Comparison of ENCODE assay signal across 2 cellular contexts in genomic region chr3:60250210-60250609, GRCh38.
A peak's percentile ranks its signal among the peaks of the same experiment; 100 is the strongest.
TF ChIP-seq lines count a peak whose summit lies in the region.

No MANE protein-coding gene starts in this region.

TF ChIP-seq in HEK293, 187 proteins besides CTCF, POLR2A, EP300 and RAD21 (continued from another document):
- TF ChIP-seq ZNF335 (tag by site-specific recombination; conservative IDR thresholded peaks at IDR 0.05) (0 out of 2 replicates have a peak, but pooled peaks have one; percentile 26), ZNF202 (tag by site-specific recombination; IDR thresholded peaks at IDR 0.05; ENCODE audit: borderline replicate concordance) (no peak), ZFHX2 (tag by site-specific recombination; conservative IDR thresholded peaks at IDR 0.05) (no peak)

TF ChIP-seq in K562, 482 proteins besides CTCF, POLR2A, EP300 and RAD21:
- no peak for TF ChIP-seq TFE3 (CRISPR knock-in tag; IDR thresholded peaks at IDR 0.05)
- no peak for TF ChIP-seq ZFX (CRISPR knock-in tag; IDR thresholded peaks at IDR 0.05)
- peak; percentile 41; the same call in 1 of the 2 replicates for TF ChIP-seq ATF7 (IDR thresholded peaks at IDR 0.05)
- peak; percentile 83; the same call in 1 of the 2 replicates for TF ChIP-seq CEBPG (CRISPR knock-in tag; IDR thresholded peaks at IDR 0.05)
- peak; percentile 75 to 83 for TF ChIP-seq CEBPG (tag; conservative IDR thresholded peaks at IDR 0.05 in 1 of 2, IDR thresholded peaks at IDR 0.05 in 1 of 2)
- TF ChIP-seq KDM4B (IDR thresholded peaks at IDR 0.05; ENCODE audit: borderline replicate concordance in 2 of 2, low read depth in 1 of 2): no peak
- TF ChIP-seq ZNF592 (IDR thresholded peaks at IDR 0.05): peak; percentile 23; the same call in 1 of the 2 replicates
- TF ChIP-seq, protein P1, sequence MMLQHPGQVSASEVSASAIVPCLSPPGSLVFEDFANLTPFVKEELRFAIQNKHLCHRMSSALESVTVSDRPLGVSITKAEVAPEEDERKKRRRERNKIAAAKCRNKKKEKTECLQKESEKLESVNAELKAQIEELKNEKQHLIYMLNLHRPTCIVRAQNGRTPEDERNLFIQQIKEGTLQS (IDR thresholded peaks at IDR 0.05): peak; percentile 90
- TF ChIP-seq, protein P1 (CRISPR knock-in tag; conservative IDR thresholded peaks at IDR 0.05): no peak
- no peak for TF ChIP-seq SMAD4 (CRISPR knock-in tag; conservative IDR thresholded peaks at IDR 0.05)
- TF ChIP-seq KAT8 (IDR thresholded peaks at IDR 0.05; ENCODE audit: low read depth): no peak
- TF ChIP-seq, protein P2, sequence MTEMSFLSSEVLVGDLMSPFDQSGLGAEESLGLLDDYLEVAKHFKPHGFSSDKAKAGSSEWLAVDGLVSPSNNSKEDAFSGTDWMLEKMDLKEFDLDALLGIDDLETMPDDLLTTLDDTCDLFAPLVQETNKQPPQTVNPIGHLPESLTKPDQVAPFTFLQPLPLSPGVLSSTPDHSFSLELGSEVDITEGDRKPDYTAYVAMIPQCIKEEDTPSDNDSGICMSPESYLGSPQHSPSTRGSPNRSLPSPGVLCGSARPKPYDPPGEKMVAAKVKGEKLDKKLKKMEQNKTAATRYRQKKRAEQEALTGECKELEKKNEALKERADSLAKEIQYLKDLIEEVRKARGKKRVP (CRISPR knock-in tag; IDR thresholded peaks at IDR 0.05): peak; percentile 68; the same call in 1 of the 2 replicates
- no peak for TF ChIP-seq ZBTB34 (CRISPR knock-in tag; IDR thresholded peaks at IDR 0.05)
- TF ChIP-seq TRIM24 (IDR thresholded peaks at IDR 0.05): peak in 1 of 2 experiments; percentile 40; a peak in 2 of 4 replicates
- TF ChIP-seq JUND (IDR thresholded peaks at IDR 0.05; ENCODE audit: borderline replicate concordance, low read depth, low read length): peak; percentile 54; the same call in 1 of the 2 replicates
- no peak for TF ChIP-seq JUND (tag; IDR thresholded peaks at IDR 0.05; ENCODE audit: borderline replicate concordance, low read depth, low read length)
- TF ChIP-seq MYC (IDR thresholded peaks at IDR 0.05; ENCODE audit: low read depth, low read length): peak; percentile 42; the same call in 1 of the 2 replicates
- no peak for TF ChIP-seq MYC (CRISPR knock-in tag; IDR thresholded peaks at IDR 0.05; ENCODE audit: borderline replicate concordance, low read depth)
- TF ChIP-seq TAF1 (IDR thresholded peaks at IDR 0.05; ENCODE audit: control insufficient read depth, extremely low read depth, insufficient read depth, low read length, severe bottlenecking): no peak
- TF ChIP-seq, protein P3, sequence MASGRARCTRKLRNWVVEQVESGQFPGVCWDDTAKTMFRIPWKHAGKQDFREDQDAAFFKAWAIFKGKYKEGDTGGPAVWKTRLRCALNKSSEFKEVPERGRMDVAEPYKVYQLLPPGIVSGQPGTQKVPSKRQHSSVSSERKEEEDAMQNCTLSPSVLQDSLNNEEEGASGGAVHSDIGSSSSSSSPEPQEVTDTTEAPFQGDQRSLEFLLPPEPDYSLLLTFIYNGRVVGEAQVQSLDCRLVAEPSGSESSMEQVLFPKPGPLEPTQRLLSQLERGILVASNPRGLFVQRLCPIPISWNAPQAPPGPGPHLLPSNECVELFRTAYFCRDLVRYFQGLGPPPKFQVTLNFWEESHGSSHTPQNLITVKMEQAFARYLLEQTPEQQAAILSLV (tag; IDR thresholded peaks at IDR 0.05): peak; percentile 30; the same call in 1 of the 2 replicates
- TF ChIP-seq GATAD2B (IDR thresholded peaks at IDR 0.05; ENCODE audit: borderline replicate concordance): no peak
- TF ChIP-seq EP400 (IDR thresholded peaks at IDR 0.05): peak; percentile 53
- TF ChIP-seq SPI1 (IDR thresholded peaks at IDR 0.05; ENCODE audit: borderline replicate concordance, low read depth, low read length): no peak
- no peak for TF ChIP-seq ZEB2 (IDR thresholded peaks at IDR 0.05)
- TF ChIP-seq ZNF24 (IDR thresholded peaks at IDR 0.05): no peak
- TF ChIP-seq CEBPB (tag; IDR thresholded peaks at IDR 0.05): peak; percentile 67
- TF ChIP-seq TBL1XR1 (IDR thresholded peaks at IDR 0.05; ENCODE audit: low read length in 2 of 2): no peak
- TF ChIP-seq RNF2 (IDR thresholded peaks at IDR 0.05): no peak
- no peak for TF ChIP-seq FOXJ2 (tag; IDR thresholded peaks at IDR 0.05)
- TF ChIP-seq MEF2A (IDR thresholded peaks at IDR 0.05; ENCODE audit: control insufficient read depth, low read depth, low read length): no peak
- 0 out of 2 replicates have a peak, but pooled peaks have one; percentile 20 for TF ChIP-seq MGA (IDR thresholded peaks at IDR 0.05)
- 0 out of 2 replicates have a peak, but pooled peaks have one; percentile 29 for TF ChIP-seq ZNF589 (CRISPR knock-in tag; IDR thresholded peaks at IDR 0.05; ENCODE audit: low read depth)
- no peak for TF ChIP-seq TAF7 (tag; IDR thresholded peaks at IDR 0.05)
- TF ChIP-seq CBFA2T2 (conservative IDR thresholded peaks at IDR 0.05): no peak
